Comparison of ENCODE assay signal across 1 cellular context in the genomic region with DNA sequence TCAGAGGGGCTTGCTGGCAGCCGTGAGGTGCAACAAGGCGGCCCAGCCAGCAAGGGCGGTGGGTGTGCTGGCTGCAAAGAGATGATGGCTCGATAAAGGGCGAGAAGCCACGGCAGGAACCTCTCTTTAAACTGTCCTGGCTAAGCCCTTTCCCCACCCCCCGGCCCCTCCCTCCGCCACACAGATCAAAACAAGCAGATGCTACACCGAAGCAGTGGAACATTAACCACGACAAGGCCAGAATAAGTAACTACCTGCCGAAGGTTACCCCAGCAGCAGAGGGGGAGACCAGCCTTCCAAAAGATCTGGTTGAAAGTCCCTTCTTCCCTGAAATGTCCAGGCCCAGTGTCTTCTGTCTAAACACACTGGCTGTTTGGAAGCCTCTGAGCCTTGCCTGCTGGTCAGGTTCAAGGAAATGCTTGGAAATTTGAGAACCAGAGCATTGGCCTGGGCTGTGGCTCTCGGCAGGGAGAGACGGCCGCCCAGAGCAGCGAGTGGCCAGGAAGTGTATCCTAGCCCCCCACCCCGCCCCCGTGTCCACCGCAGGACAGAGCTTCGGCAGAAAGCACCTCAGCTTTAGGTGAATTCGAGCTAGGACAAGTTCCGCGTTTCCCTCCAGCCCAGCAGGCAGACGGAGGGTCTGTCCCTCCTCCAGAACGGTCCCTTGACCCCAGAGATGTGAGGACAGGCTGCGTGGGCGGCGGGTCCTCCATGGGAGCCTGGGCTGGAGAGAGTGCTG.
A peak's percentile ranks its signal among the peaks of the same experiment; 100 is the strongest.
TF ChIP-seq lines count a peak whose summit lies in the region.

No MANE protein-coding gene starts in this region.

TF ChIP-seq in HepG2, 621 proteins besides CTCF, POLR2A, EP300 and RAD21 (continued from another document and continues in another):
- peak; percentile 88 for TF ChIP-seq HNF1A (IDR thresholded peaks at IDR 0.05; ENCODE audit: low read depth)
- TF ChIP-seq HNF1A (CRISPR knock-in tag; IDR thresholded peaks at IDR 0.05; ENCODE audit: borderline replicate concordance): peak; percentile 79; the same call in 1 of the 2 replicates
- no peak for TF ChIP-seq ONECUT2 (CRISPR knock-in tag; IDR thresholded peaks at IDR 0.05)
- TF ChIP-seq FLYWCH1 (CRISPR knock-in tag; IDR thresholded peaks at IDR 0.05): 0 out of 2 replicates have a peak, but pooled peaks have one; percentile 52
- TF ChIP-seq, protein P1, sequence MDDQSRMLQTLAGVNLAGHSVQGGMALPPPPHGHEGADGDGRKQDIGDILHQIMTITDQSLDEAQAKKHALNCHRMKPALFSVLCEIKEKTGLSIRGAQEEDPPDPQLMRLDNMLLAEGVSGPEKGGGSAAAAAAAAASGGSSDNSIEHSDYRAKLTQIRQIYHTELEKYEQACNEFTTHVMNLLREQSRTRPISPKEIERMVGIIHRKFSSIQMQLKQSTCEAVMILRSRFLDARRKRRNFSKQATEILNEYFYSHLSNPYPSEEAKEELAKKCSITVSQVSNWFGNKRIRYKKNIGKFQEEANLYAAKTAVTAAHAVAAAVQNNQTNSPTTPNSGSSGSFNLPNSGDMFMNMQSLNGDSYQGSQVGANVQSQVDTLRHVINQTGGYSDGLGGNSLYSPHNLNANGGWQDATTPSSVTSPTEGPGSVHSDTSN (CRISPR knock-in tag; IDR thresholded peaks at IDR 0.05; ENCODE audit: borderline replicate concordance): no peak
- TF ChIP-seq PAF1 (CRISPR knock-in tag; IDR thresholded peaks at IDR 0.05): no peak
- TF ChIP-seq, protein P2, sequence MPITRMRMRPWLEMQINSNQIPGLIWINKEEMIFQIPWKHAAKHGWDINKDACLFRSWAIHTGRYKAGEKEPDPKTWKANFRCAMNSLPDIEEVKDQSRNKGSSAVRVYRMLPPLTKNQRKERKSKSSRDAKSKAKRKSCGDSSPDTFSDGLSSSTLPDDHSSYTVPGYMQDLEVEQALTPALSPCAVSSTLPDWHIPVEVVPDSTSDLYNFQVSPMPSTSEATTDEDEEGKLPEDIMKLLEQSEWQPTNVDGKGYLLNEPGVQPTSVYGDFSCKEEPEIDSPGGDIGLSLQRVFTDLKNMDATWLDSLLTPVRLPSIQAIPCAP (CRISPR knock-in tag; IDR thresholded peaks at IDR 0.05; ENCODE audit: low read depth): no peak
- no peak for TF ChIP-seq E2F2 (CRISPR knock-in tag; IDR thresholded peaks at IDR 0.05; ENCODE audit: borderline replicate concordance)
- TF ChIP-seq ZNF33B (CRISPR knock-in tag; IDR thresholded peaks at IDR 0.05): no peak
- peak; percentile 15; the same call in 1 of the 2 replicates for TF ChIP-seq ZMYM4 (CRISPR knock-in tag; IDR thresholded peaks at IDR 0.05)
- no peak for TF ChIP-seq ZBTB10 (CRISPR knock-in tag; IDR thresholded peaks at IDR 0.05; ENCODE audit: borderline replicate concordance)
- no peak for TF ChIP-seq ZNF615 (CRISPR knock-in tag; IDR thresholded peaks at IDR 0.05; ENCODE audit: borderline replicate concordance)
- no peak for TF ChIP-seq RCOR2 (CRISPR knock-in tag; IDR thresholded peaks at IDR 0.05)
- TF ChIP-seq, protein P3, sequence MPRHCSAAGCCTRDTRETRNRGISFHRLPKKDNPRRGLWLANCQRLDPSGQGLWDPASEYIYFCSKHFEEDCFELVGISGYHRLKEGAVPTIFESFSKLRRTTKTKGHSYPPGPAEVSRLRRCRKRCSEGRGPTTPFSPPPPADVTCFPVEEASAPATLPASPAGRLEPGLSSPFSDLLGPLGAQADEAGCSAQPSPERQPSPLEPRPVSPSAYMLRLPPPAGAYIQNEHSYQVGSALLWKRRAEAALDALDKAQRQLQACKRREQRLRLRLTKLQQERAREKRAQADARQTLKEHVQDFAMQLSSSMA (CRISPR knock-in tag; IDR thresholded peaks at IDR 0.05): no peak
- TF ChIP-seq, protein P4, sequence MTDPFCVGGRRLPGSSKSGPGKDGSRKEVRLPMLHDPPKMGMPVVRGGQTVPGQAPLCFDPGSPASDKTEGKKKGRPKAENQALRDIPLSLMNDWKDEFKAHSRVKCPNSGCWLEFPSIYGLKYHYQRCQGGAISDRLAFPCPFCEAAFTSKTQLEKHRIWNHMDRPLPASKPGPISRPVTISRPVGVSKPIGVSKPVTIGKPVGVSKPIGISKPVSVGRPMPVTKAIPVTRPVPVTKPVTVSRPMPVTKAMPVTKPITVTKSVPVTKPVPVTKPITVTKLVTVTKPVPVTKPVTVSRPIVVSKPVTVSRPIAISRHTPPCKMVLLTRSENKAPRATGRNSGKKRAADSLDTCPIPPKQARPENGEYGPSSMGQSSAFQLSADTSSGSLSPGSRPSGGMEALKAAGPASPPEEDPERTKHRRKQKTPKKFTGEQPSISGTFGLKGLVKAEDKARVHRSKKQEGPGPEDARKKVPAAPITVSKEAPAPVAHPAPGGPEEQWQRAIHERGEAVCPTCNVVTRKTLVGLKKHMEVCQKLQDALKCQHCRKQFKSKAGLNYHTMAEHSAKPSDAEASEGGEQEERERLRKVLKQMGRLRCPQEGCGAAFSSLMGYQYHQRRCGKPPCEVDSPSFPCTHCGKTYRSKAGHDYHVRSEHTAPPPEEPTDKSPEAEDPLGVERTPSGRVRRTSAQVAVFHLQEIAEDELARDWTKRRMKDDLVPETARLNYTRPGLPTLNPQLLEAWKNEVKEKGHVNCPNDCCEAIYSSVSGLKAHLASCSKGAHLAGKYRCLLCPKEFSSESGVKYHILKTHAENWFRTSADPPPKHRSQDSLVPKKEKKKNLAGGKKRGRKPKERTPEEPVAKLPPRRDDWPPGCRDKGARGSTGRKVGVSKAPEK (CRISPR knock-in tag; IDR thresholded peaks at IDR 0.05; ENCODE audit: borderline replicate concordance): no peak
- TF ChIP-seq DBP (CRISPR knock-in tag; IDR thresholded peaks at IDR 0.05; ENCODE audit: not compliant biosample characterization): no peak
- TF ChIP-seq BRCA1 (CRISPR knock-in tag; IDR thresholded peaks at IDR 0.05): no peak; the same call in 1 of the 2 replicates
- no peak for TF ChIP-seq RBM22 (optimal IDR thresholded peaks at IDR 0.05; ENCODE audit: low read length)
- no peak for TF ChIP-seq CBX2 (IDR thresholded peaks at IDR 0.05; ENCODE audit: low read depth, low read length)
- no peak for TF ChIP-seq CBX2 (CRISPR knock-in tag; IDR thresholded peaks at IDR 0.05; ENCODE audit: low read depth)
- TF ChIP-seq SKIL (CRISPR knock-in tag; IDR thresholded peaks at IDR 0.05; ENCODE audit: borderline replicate concordance): no peak
- TF ChIP-seq ZNF891 (CRISPR knock-in tag; IDR thresholded peaks at IDR 0.05): no peak
- no peak for TF ChIP-seq ZC3H4 (CRISPR knock-in tag; IDR thresholded peaks at IDR 0.05; ENCODE audit: borderline replicate concordance)
- 0 out of 2 replicates have a peak, but pooled peaks have one; percentile 41 for TF ChIP-seq KDM6A (CRISPR knock-in tag; IDR thresholded peaks at IDR 0.05; ENCODE audit: low read depth)
- TF ChIP-seq ZSCAN9 (CRISPR knock-in tag; IDR thresholded peaks at IDR 0.05; ENCODE audit: borderline replicate concordance): no peak
- TF ChIP-seq ZNF296 (CRISPR knock-in tag; conservative IDR thresholded peaks at IDR 0.05): no peak
- no peak for TF ChIP-seq FOXP1 (IDR thresholded peaks at IDR 0.05)
- 0 out of 2 replicates have a peak, but pooled peaks have one; percentile 48 for TF ChIP-seq FOXP1 (CRISPR knock-in tag; IDR thresholded peaks at IDR 0.05)
- no peak for TF ChIP-seq TAF15 (IDR thresholded peaks at IDR 0.05; ENCODE audit: low read depth, low read length, poor library complexity, severe bottlenecking)
- no peak for TF ChIP-seq TCF12 (IDR thresholded peaks at IDR 0.05)
- TF ChIP-seq TCF12 (CRISPR knock-in tag; IDR thresholded peaks at IDR 0.05): no peak
- 0 out of 2 replicates have a peak, but pooled peaks have one; percentile 26 for TF ChIP-seq DMAP1 (CRISPR knock-in tag; IDR thresholded peaks at IDR 0.05)
- TF ChIP-seq ZNF772 (CRISPR knock-in tag; IDR thresholded peaks at IDR 0.05): no peak
- no peak for TF ChIP-seq HOXA3 (CRISPR knock-in tag; IDR thresholded peaks at IDR 0.05)
- TF ChIP-seq PCBP2 (optimal IDR thresholded peaks at IDR 0.05; ENCODE audit: low read depth, low read length, poor library complexity, severe bottlenecking): no peak
- TF ChIP-seq SOX6 (IDR thresholded peaks at IDR 0.05): no peak
- TF ChIP-seq SOX6 (CRISPR knock-in tag; IDR thresholded peaks at IDR 0.05): peak; percentile 9; the same call in 1 of the 2 replicates
- no peak for TF ChIP-seq SOX13 (IDR thresholded peaks at IDR 0.05)
- TF ChIP-seq SOX13 (CRISPR knock-in tag; conservative IDR thresholded peaks at IDR 0.05 in 1 of 2, IDR thresholded peaks at IDR 0.05 in 1 of 2): peak in 1 of 2 experiments; percentile 30; a peak in 1 of 4 replicates
- peak; percentile 59; the same call in 1 of the 2 replicates for TF ChIP-seq SIX1 (CRISPR knock-in tag; IDR thresholded peaks at IDR 0.05; ENCODE audit: borderline replicate concordance)
- no peak for TF ChIP-seq ZFP41 (CRISPR knock-in tag; IDR thresholded peaks at IDR 0.05; ENCODE audit: borderline replicate concordance)
- no peak for TF ChIP-seq JUN (CRISPR knock-in tag; IDR thresholded peaks at IDR 0.05)
- TF ChIP-seq SP5 (CRISPR knock-in tag; IDR thresholded peaks at IDR 0.05; ENCODE audit: borderline replicate concordance, low read depth): peak; percentile 86; the same call in 1 of the 2 replicates
